ENCODE assay signal across 13 cellular contexts in the genomic region with DNA sequence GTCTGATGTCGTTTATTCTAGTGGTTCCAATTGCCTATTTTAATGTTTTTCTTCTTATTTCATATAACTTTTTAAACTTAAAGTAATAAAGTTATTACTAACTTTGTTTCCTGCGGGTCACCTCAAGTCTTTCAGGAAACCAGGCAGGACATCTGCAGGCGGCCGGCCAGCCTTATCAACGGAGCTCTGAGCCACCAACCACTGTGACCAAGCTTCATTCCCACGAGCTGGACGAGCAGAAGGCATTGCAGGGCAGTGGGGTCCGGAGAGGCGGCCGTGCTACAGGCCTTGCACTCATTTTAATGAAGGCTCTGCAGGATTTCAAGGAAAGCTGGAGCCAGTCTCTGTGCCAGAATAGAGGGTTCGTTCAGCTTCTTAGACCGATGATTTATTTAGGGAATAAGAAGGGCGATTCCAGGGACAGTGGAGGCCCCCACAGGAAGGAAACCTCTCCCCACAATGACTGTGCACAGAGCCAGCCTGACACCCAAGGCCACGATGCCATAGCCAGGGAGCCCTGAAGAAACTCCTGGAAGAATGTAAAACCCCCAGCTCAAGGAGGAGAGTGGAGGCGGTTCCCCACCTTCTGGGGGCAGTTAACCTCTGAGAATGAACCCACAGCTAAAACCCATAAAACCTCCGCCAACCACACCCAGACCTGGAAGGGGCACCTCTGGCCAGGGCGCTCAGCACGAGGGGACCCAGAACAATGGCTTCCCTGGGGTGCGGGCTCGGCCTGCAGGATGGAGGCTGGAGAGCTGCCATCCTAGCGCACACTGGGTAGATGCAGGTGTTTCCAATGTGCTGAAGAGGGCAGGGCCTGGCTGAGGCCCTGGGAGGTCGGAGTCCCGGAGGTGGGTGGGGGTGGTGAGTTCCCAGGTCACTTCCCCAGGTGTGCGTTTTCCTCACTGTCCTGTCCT.
DNase-seq lines count a peak whose midpoint lies in the region; ATAC-seq and TF ChIP-seq lines count a peak whose summit lies in the region.
"Had no signal": no experiment of that assay in that cellular context is flagged by ENCODE, and none has a peak within 500 bp of the region (broad histone marks: within the 10 kb centered on the region; RNA-seq: fewer than 3 reads in every experiment).

No MANE protein-coding gene starts in this region.

- DNase-seq in activated naive CD4-positive, alpha-beta T cell treated with anti-CD3 and anti-CD28 coated beads for 36 hours, result no peak
- DNase-seq in activated naive CD4-positive, alpha-beta T cell (lab: John Stamatoyannopoulos, UW), result no peak
- DNase-seq in RWPE1 (ENCODE audit: low spot score) (no peak), esophagus muscularis mucosa (ENCODE audit: extremely low spot score) (no peak), cerebellar nuclear complex (lab: John Stamatoyannopoulos, UW) (no peak), NCI-H2227 treated with DMSO at 0.1 percent for 48 hours (lab: John Stamatoyannopoulos, UW) (no peak)
- no peak for DNase-seq in stimulated activated naive B cell treated with anti-CD40 and anti-IgM and Interleukin-4, amounts not matched to agents 10 μg/mL and 1 μg/mL and 100 μg/mL, for 72 hours
- no peak for DNase-seq in activated effector memory CD4-positive, alpha-beta T cell treated with Interleukin-2 at 50 U/mL for 16 hours
- DNase-seq: activated T-cell treated with anti-CD3 and anti-CD28 coated beads, Interleukin-2, amount 50 U/mL, for 4 hours; spleen; T-helper 2 cell had no signal

- CTCF ChIA-PET in activated naive CD4-positive, alpha-beta T cell treated with anti-CD3 and anti-CD28 coated beads for 36 hours (lab: Charles Lee), result interaction anchor here (1.0 kb wide), 1 partner anchor 170 kb away, joined by 3 read pairs; no protein-coding TSS in a partner anchor
- CTCF ChIA-PET in RWPE1 (lab: Yijun Ruan, JAX), result no interaction called here

- H3K27me3 Mint-ChIP-seq in activated naive CD4-positive, alpha-beta T cell treated with anti-CD3 and anti-CD28 coated beads for 36 hours (ENCODE audit: low read depth), result no peaks in the 10 kb centered on the region
- no peaks in the 10 kb centered on the region for H3K27me3 Mint-ChIP-seq in stimulated activated naive B cell treated with anti-CD40 and anti-IgM and Interleukin-4, amounts not matched to agents 10 μg/mL and 1 μg/mL and 100 μg/mL, for 72 hours

- no peak for TF ChIP-seq EP300 in esophagus muscularis mucosa (IDR thresholded peaks at IDR 0.05)

- H3K27ac Mint-ChIP-seq in activated naive CD4-positive, alpha-beta T cell treated with anti-CD3 and anti-CD28 coated beads for 36 hours, result peak overlapping the region; percentile 46
- peak overlapping the region; percentile 47 for H3K27ac Mint-ChIP-seq in stimulated activated naive B cell treated with anti-CD40 and anti-IgM and Interleukin-4, amounts not matched to agents 10 μg/mL and 1 μg/mL and 100 μg/mL, for 72 hours

- no peak for TF ChIP-seq POLR2A in esophagus muscularis mucosa (IDR thresholded peaks at IDR 0.05; ENCODE audit: low read depth)

- peaks cover 0 to 19% (median 12%) of the 10 kb centered on the region in 4 donors for H3K36me3 ChIP-seq in esophagus muscularis mucosa

- WGBS in esophagus muscularis mucosa, result 57% methylated on average over 22 of the region's 24 CpGs

- no peaks in the 10 kb centered on the region for H3K9me3 Mint-ChIP-seq in activated naive CD4-positive, alpha-beta T cell treated with anti-CD3 and anti-CD28 coated beads for 36 hours
- no peaks in the 10 kb centered on the region for H3K9me3 Mint-ChIP-seq in stimulated activated naive B cell treated with anti-CD40 and anti-IgM and Interleukin-4, amounts not matched to agents 10 μg/mL and 1 μg/mL and 100 μg/mL, for 72 hours
- H3K9me3 Mint-ChIP-seq: activated T-cell treated with anti-CD3 and anti-CD28 coated beads, Interleukin-2, amount 50 U/mL, for 4 hours had no signal

- no peaks in the 10 kb centered on the region for H3K27me3 ChIP-seq in esophagus muscularis mucosa
- H3K27me3 ChIP-seq: heart left ventricle, spleen had no signal

- H3K4me3 ChIP-seq in esophagus muscularis mucosa, result no peak overlapping the region
- H3K4me3 ChIP-seq: heart left ventricle had no signal

- intact Hi-C loops in activated naive CD4-positive, alpha-beta T cell treated with anti-CD3 and anti-CD28 coated beads for 36 hours (cut with micrococcal nuclease), result no loop called here
- intact Hi-C loops in esophagus muscularis mucosa (cut with DNase I), result no loop called here

- TF ChIP-seq CTCF in RWPE1 (conservative IDR thresholded peaks at IDR 0.05; ENCODE audit: low read depth) (no peak), esophagus muscularis mucosa (IDR thresholded peaks at IDR 0.05) (no peak)

- peak overlapping the region; percentile 100 for H3K27ac ChIP-seq in RWPE1
- peak overlapping the region; percentile 13 to 40 (median 36) for H3K27ac ChIP-seq in esophagus muscularis mucosa (replicated peaks in 1 of 4)
- H3K27ac ChIP-seq: KMS-11 had no signal

- H3K4me3 Mint-ChIP-seq in activated naive CD4-positive, alpha-beta T cell treated with anti-CD3 and anti-CD28 coated beads for 36 hours, result no peak overlapping the region
- H3K4me3 Mint-ChIP-seq in stimulated activated naive B cell treated with anti-CD40 and anti-IgM and Interleukin-4, amounts not matched to agents 10 μg/mL and 1 μg/mL and 100 μg/mL, for 72 hours, result peak overlapping the region in 1 of 2 donors; percentile 53
- H3K4me3 Mint-ChIP-seq: activated T-cell treated with anti-CD3 and anti-CD28 coated beads, Interleukin-2, amount 50 U/mL, for 4 hours had no signal

- POLR2A ChIA-PET in RWPE1 (lab: Yijun Ruan, JAX; ENCODE audit: low non-redundant PET), result no interaction called here

- H3K4me1 ChIP-seq in esophagus muscularis mucosa, result peaks cover 18 to 83% (median 56%) of the 10 kb centered on the region in 4 donors

- peak; percentile 36 to 39 for ATAC-seq in stimulated activated naive B cell treated with anti-CD40 and anti-IgM and Interleukin-4, amounts not matched to agents 10 μg/mL and 1 μg/mL and 100 μg/mL, for 72 hours (replicated peaks)
- ATAC-seq: activated T-cell treated with anti-CD3 and anti-CD28 coated beads, Interleukin-2, amount 50 U/mL, for 4 hours had no signal

- peaks cover 17% of the 10 kb centered on the region for H3K36me3 Mint-ChIP-seq in activated naive CD4-positive, alpha-beta T cell treated with anti-CD3 and anti-CD28 coated beads for 36 hours (ENCODE audit: low read depth)
- H3K36me3 Mint-ChIP-seq in stimulated activated naive B cell treated with anti-CD40 and anti-IgM and Interleukin-4, amounts not matched to agents 10 μg/mL and 1 μg/mL and 100 μg/mL, for 72 hours, result peaks cover 15 to 30% of the 10 kb centered on the region in 2 donors

- H3K9me3 ChIP-seq in esophagus muscularis mucosa, result no peaks in the 10 kb centered on the region
- H3K9me3 ChIP-seq: heart left ventricle, spleen had no signal

- peaks cover 52% of the 10 kb centered on the region for H3K4me1 Mint-ChIP-seq in activated naive CD4-positive, alpha-beta T cell treated with anti-CD3 and anti-CD28 coated beads for 36 hours (ENCODE audit: low read depth)
- peaks cover 43 to 54% of the 10 kb centered on the region in 2 donors for H3K4me1 Mint-ChIP-seq in stimulated activated naive B cell treated with anti-CD40 and anti-IgM and Interleukin-4, amounts not matched to agents 10 μg/mL and 1 μg/mL and 100 μg/mL, for 72 hours
